Comparison of ENCODE assay signal across 8 cellular contexts in genomic region chr1:44354268-44354839, GRCh38.
DNase-seq lines count a peak whose midpoint lies in the region; ATAC-seq and TF ChIP-seq lines count a peak whose summit lies in the region.

No MANE protein-coding gene starts in this region.

- H3K36me3 ChIP-seq in DOHH2 (ENCODE audit: control insufficient read depth, low read length) (peaks cover 19% of the 10 kb centered on the region), NT2/D1 (ENCODE audit: insufficient read depth, insufficient read length, low read length) (peaks cover 17% of the 10 kb centered on the region), endocrine pancreas (ENCODE audit: control insufficient read depth, insufficient read depth, low read length) (no peaks in the 10 kb centered on the region)

- no peaks in the 10 kb centered on the region for H3K9me3 ChIP-seq in DOHH2 (ENCODE audit: control insufficient read depth, insufficient read depth, low read length)
- no peaks in the 10 kb centered on the region for H3K9me3 ChIP-seq in NT2/D1 (ENCODE audit: insufficient read depth, low read length)
- H3K9me3 ChIP-seq in endocrine pancreas (ENCODE audit: control insufficient read depth, low read length): no peaks in the 10 kb centered on the region

- H3K9me2 ChIP-seq in DOHH2 (replicated peaks; ENCODE audit: control insufficient read depth, low read length): no peaks in the 10 kb centered on the region

- H3K9ac ChIP-seq in NT2/D1 (ENCODE audit: insufficient read length, low read depth) (peak overlapping the region; percentile 90), endocrine pancreas (ENCODE audit: control insufficient read depth, insufficient read depth, low read length) (peak overlapping the region; percentile 58)

- H3K27ac ChIP-seq in DOHH2 (ENCODE audit: low read depth, low read length): no peak overlapping the region

- H3K4me3 ChIP-seq in DOHH2 (ENCODE audit: low read length) (peak overlapping the region; percentile 81), NT2/D1 (ENCODE audit: insufficient read length, low read depth) (peak overlapping the region; percentile 89), endocrine pancreas (ENCODE audit: control insufficient read depth, insufficient read depth, low read length) (peak overlapping the region; percentile 56)

- H3K4me2 ChIP-seq in DOHH2 (ENCODE audit: low read length): peak overlapping the region; percentile 83

- no peaks in the 10 kb centered on the region for H3F3A ChIP-seq in DOHH2 (ENCODE audit: control insufficient read depth, insufficient read depth)

- ATAC-seq in HG03457 (IDR thresholded peaks at IDR 0.05; ENCODE audit: unreplicated experiment) (no peak), HG03095 (IDR thresholded peaks at IDR 0.05; ENCODE audit: unreplicated experiment) (no peak)

- H3K27me3 ChIP-seq in DOHH2 (ENCODE audit: control insufficient read depth, low read length) (no peaks in the 10 kb centered on the region), NT2/D1 (ENCODE audit: insufficient read depth, insufficient read length) (no peaks in the 10 kb centered on the region), endocrine pancreas (ENCODE audit: control insufficient read depth, insufficient read depth, low read length) (no peaks in the 10 kb centered on the region)

- peaks cover 46% of the 10 kb centered on the region for H3K79me2 ChIP-seq in DOHH2 (ENCODE audit: control insufficient read depth, low read length)

- H3K4me1 ChIP-seq in DOHH2 (ENCODE audit: control insufficient read depth, low read length) (peaks cover 24% of the 10 kb centered on the region), NT2/D1 (ENCODE audit: insufficient read depth, insufficient read length) (peaks cover 3% of the 10 kb centered on the region), endocrine pancreas (ENCODE audit: control insufficient read depth, insufficient read depth, low read length) (peaks cover 5% of the 10 kb centered on the region)

- no peak for TF ChIP-seq CTCF in DOHH2 (IDR thresholded peaks at IDR 0.05; ENCODE audit: low read depth, low read length, poor library complexity, severe bottlenecking)

- H4K20me1 ChIP-seq in DOHH2 (ENCODE audit: control insufficient read depth, insufficient read depth, low read depth, low read length): no peaks in the 10 kb centered on the region; the same call in 1 of the 2 replicates

- no peak for DNase-seq in NT2/D1 (ENCODE audit: low read depth, low spot score)
- DNase-seq in non-pigmented ciliary epithelial cell (ENCODE audit: low read depth): peak; percentile 10
- no peak for DNase-seq in D341Med (ENCODE audit: low spot score)
- no peak for DNase-seq in NCI-H2029 (lab: John Stamatoyannopoulos, UW)
